In genomic region chr16:3007059-3007956, GRCh38 we compare ENCODE assay signal across 12 cellular contexts. TPM values are rescaled to one million over a fixed set of nuclear protein-coding genes. Genes with fewer than 3 reads are reported as not detected.
DNase-seq lines count a peak whose midpoint lies in the region; ATAC-seq, FAIRE-seq and TF ChIP-seq lines count a peak whose summit lies in the region.
"Had no signal": no experiment of that assay in that cellular context is flagged by ENCODE, and none has a peak within 500 bp of the region (broad histone marks: within the 10 kb centered on the region; RNA-seq: fewer than 3 reads in every experiment).

No MANE protein-coding gene starts in this region.

- DNase-seq in GM19239 (ENCODE audit: insufficient read length, low spot score) (peak; percentile 69), NT2/D1 (ENCODE audit: low read depth, low spot score) (no peak), endodermal cell (peak; percentile 84), progenitor cell of endocrine pancreas (ENCODE audit: low spot score, unreplicated experiment) (no peak), NCI-H2227 (lab: John Stamatoyannopoulos, UW; ENCODE audit: unreplicated experiment) (no peak), NCI-H524 treated with DMSO at 0.1 percent for 48 hours (lab: John Stamatoyannopoulos, UW) (no peak)
- DNase-seq: EL, NCI-H1436, posterior cingulate gyrus had no signal

- no peak overlapping the region for H3K27ac ChIP-seq in endodermal cell (ENCODE audit: low read depth, low read length)

- H3K36me3 Mint-ChIP-seq in endodermal cell (ENCODE audit: low read depth) = no peaks in the 10 kb centered on the region
- H3K36me3 Mint-ChIP-seq in progenitor cell of endocrine pancreas (ENCODE audit: insufficient read depth) = no peaks in the 10 kb centered on the region

- ATAC-seq in GM18519 (IDR thresholded peaks at IDR 0.05; ENCODE audit: low FRiP score, unreplicated experiment) = no peak

- H3K9ac ChIP-seq in NT2/D1 (ENCODE audit: insufficient read length, low read depth) (peak overlapping the region; percentile 92), endodermal cell (ENCODE audit: extremely low read depth, low read length, poor library complexity, severe bottlenecking) (no peak overlapping the region)

- H3K4me1 Mint-ChIP-seq in endodermal cell = peaks cover 38% of the 10 kb centered on the region
- H3K4me1 Mint-ChIP-seq in progenitor cell of endocrine pancreas (ENCODE audit: low read depth) = peaks cover 43% of the 10 kb centered on the region

- peak; percentile 94 for FAIRE-seq in GM19239 (lab: Jason Lieb, UNC)

- 60 to 73% methylated on average over 11 to 13 of the region's 13 CpGs for WGBS in endodermal cell (ENCODE audit: insufficient coverage in 1 of 2, insufficient read length in 1 of 2), 2 experiments

- H3K4me3 Mint-ChIP-seq in endodermal cell (peak overlapping the region; percentile 51), progenitor cell of endocrine pancreas (ENCODE audit: low read depth) (peak overlapping the region; percentile 59)

- no peaks in the 10 kb centered on the region for H3K36me3 ChIP-seq in NT2/D1 (ENCODE audit: insufficient read depth, insufficient read length, low read length)
- no peaks in the 10 kb centered on the region for H3K36me3 ChIP-seq in endodermal cell (ENCODE audit: control insufficient read depth, insufficient read depth, low read length)

- H3K27me3 ChIP-seq in NT2/D1 (ENCODE audit: insufficient read depth, insufficient read length) (peaks cover 22% of the 10 kb centered on the region), endodermal cell (ENCODE audit: control insufficient read depth, insufficient read depth, low read length, poor library complexity, severe bottlenecking) (no peaks in the 10 kb centered on the region)

- H3K9me3 Mint-ChIP-seq in endodermal cell = no peaks in the 10 kb centered on the region
- no peaks in the 10 kb centered on the region for H3K9me3 Mint-ChIP-seq in progenitor cell of endocrine pancreas (ENCODE audit: low read depth)

- TF ChIP-seq CTCF in endodermal cell (conservative IDR thresholded peaks at IDR 0.05) = no peak
- no peak for TF ChIP-seq CTCF in progenitor cell of endocrine pancreas (IDR thresholded peaks at IDR 0.05; ENCODE audit: unreplicated experiment)

- H3K4me3 ChIP-seq in NT2/D1 (ENCODE audit: insufficient read length, low read depth) (peak overlapping the region; percentile 50), endodermal cell (ENCODE audit: low read length) (peak overlapping the region; percentile 53)

- H3K27me3 Mint-ChIP-seq in endodermal cell (ENCODE audit: insufficient read depth) (peaks cover 8% of the 10 kb centered on the region), progenitor cell of endocrine pancreas (no peaks in the 10 kb centered on the region)

- H3K4me1 ChIP-seq in NT2/D1 (ENCODE audit: insufficient read depth, insufficient read length) = peaks cover 25% of the 10 kb centered on the region
- H3K4me1 ChIP-seq in endodermal cell (ENCODE audit: control insufficient read depth, insufficient read depth, low read length) = peaks cover 30% of the 10 kb centered on the region

- H3K27ac Mint-ChIP-seq in endodermal cell (peak overlapping the region; percentile 98), progenitor cell of endocrine pancreas (peak overlapping the region; percentile 97)

- H3K9me3 ChIP-seq in NT2/D1 (ENCODE audit: insufficient read depth, low read length) = no peaks in the 10 kb centered on the region
- H3K9me3 ChIP-seq in endodermal cell (ENCODE audit: control insufficient read depth, low read length) = no peaks in the 10 kb centered on the region

RNA-seq across cellular contexts. Expression of gene CLDN9, which starts 5.4 kb away (rescaled TPM):
- total RNA-seq in endodermal cell = under 1 TPM in 1 of 2 donors, not detected in 1; 0.18 TPM
- polyA plus RNA-seq in endodermal cell (2013, experiment 1 of 2) = not detected
- 0.12 TPM for polyA plus RNA-seq in endodermal cell (2013, experiment 2 of 2)
- 2.2 and 2.9 TPM in 2 replicates for total RNA-seq in progenitor cell of endocrine pancreas
- total RNA-seq: glomerular endothelial cell had no signal

RNA-seq across cellular contexts. Expression of gene CLDN6, which starts 10.7 kb away (rescaled TPM):
- total RNA-seq in endodermal cell = 100 to 1,000 TPM; 404 to 572 TPM
- 135 TPM for polyA plus RNA-seq in endodermal cell (2013, experiment 1 of 2)
- polyA plus RNA-seq in endodermal cell (2013, experiment 2 of 2) = 120 TPM
- 563 and 578 TPM in 2 replicates for total RNA-seq in progenitor cell of endocrine pancreas
- total RNA-seq: bronchial epithelial cell had no signal

RNA-seq across cellular contexts. Expression of gene TNFRSF12A, which starts 12.9 kb away (rescaled TPM):
- total RNA-seq in endodermal cell = 10 to 100 TPM; 37.8 to 43.5 TPM
- 38.0 TPM for polyA plus RNA-seq in endodermal cell (2013, experiment 1 of 2)
- polyA plus RNA-seq in endodermal cell (2013, experiment 2 of 2) = 36.2 TPM
- 44.3 and 57.4 TPM in 2 replicates for total RNA-seq in progenitor cell of endocrine pancreas

RNA-seq across cellular contexts. Expression of gene HCFC1R1, which starts 16.4 kb away (rescaled TPM):
- total RNA-seq in endodermal cell (10 to 100 TPM; 49.8 to 59.1 TPM), progenitor cell of endocrine pancreas (22.4 and 25.3 TPM in 2 replicates)
- 68.3 TPM for polyA plus RNA-seq in endodermal cell (2013, experiment 1 of 2)
- polyA plus RNA-seq in endodermal cell (2013, experiment 2 of 2) = 61.5 TPM

RNA-seq across cellular contexts. Expression of gene THOC6, which starts 16.5 kb away (rescaled TPM):
- 10 to 100 TPM; 45.8 to 52.4 TPM for total RNA-seq in endodermal cell
- 34.6 TPM for polyA plus RNA-seq in endodermal cell (2013, experiment 1 of 2)
- polyA plus RNA-seq in endodermal cell (2013, experiment 2 of 2) = 34.8 TPM
- total RNA-seq in progenitor cell of endocrine pancreas = 44.1 and 47.4 TPM in 2 replicates

Comparison
In these comparisons a context has a peak if more than half of its experiments do, and no peak if none do; other contexts are left out.
1. DNase-seq: peak in GM19239 (single experiment) and endodermal cell (single experiment); none in NT2/D1 (single experiment), progenitor cell of endocrine pancreas (single experiment), NCI-H2227 (single experiment) and NCI-H524 treated with DMSO at 0.1 percent for 48 hours (single experiment).